Comparison of ENCODE assay signal across 8 cellular contexts in genomic region chr11:606245-606644, GRCh38. TPM values are rescaled to one million over a fixed set of nuclear protein-coding genes. Genes with fewer than 3 reads are reported as not detected.
DNase-seq lines count a peak whose midpoint lies in the region; ATAC-seq and TF ChIP-seq lines count a peak whose summit lies in the region.
"Had no signal": no experiment of that assay in that cellular context is flagged by ENCODE, and none has a peak within 500 bp of the region (broad histone marks: within the 10 kb centered on the region; RNA-seq: fewer than 3 reads in every experiment).

No MANE protein-coding gene starts in this region.

- H3K27ac ChIP-seq in heart right ventricle (peak overlapping the region in 8 of 10 donors; percentile 36 to 66 (median 45)), vagina (peak overlapping the region; percentile 4)
- H3K27ac ChIP-seq: neutrophil had no signal

- POLR2A ChIA-PET in activated CD4-positive, alpha-beta memory T cell treated with anti-CD3 and anti-CD28 coated beads for 36 hours (lab: Charles Lee) = no interaction called here

- H3K27me3 ChIP-seq in heart right ventricle (no peaks in the 10 kb centered on the region), vagina (no peaks in the 10 kb centered on the region)
- H3K27me3 ChIP-seq: neutrophil had no signal

- no peaks in the 10 kb centered on the region for H3K9me3 Mint-ChIP-seq in activated T-cell treated with anti-CD3 and anti-CD28 coated beads, Interleukin-2, amount 50 U/mL, for 24 hours
- H3K9me3 Mint-ChIP-seq in activated T-cell treated with anti-CD3 and anti-CD28 coated beads, Interleukin-2, amount 50 U/mL, for 4 hours = no peaks in the 10 kb centered on the region
- no peaks in the 10 kb centered on the region for H3K9me3 Mint-ChIP-seq in activated CD4-positive, alpha-beta memory T cell treated with anti-CD3 and anti-CD28 coated beads for 36 hours

- 60% methylated on average over 16 to 19 of the region's 19 CpGs for WGBS in heart right ventricle, 2 donors

- H3K27ac Mint-ChIP-seq in activated T-cell treated with anti-CD3 and anti-CD28 coated beads, Interleukin-2, amount 50 U/mL, for 24 hours = peak overlapping the region; percentile 50
- no peak overlapping the region for H3K27ac Mint-ChIP-seq in activated CD4-positive, alpha-beta memory T cell treated with anti-CD3 and anti-CD28 coated beads for 36 hours

- intact Hi-C loops in heart right ventricle (cut with DNase I) = no loop called here
- intact Hi-C loops in vagina (cut with DNase I) = no loop called here
- intact Hi-C loops in activated CD4-positive, alpha-beta memory T cell treated with anti-CD3 and anti-CD28 coated beads for 36 hours (cut with micrococcal nuclease) = no loop called here

- DNase-seq in activated T-cell treated with anti-CD3 and anti-CD28 coated beads, Interleukin-2, amount 50 U/mL, for 24 hours = no peak
- DNase-seq in activated T-cell treated with anti-CD3 and anti-CD28 coated beads, Interleukin-2, amount 50 U/mL, for 4 hours = no peak
- DNase-seq in heart right ventricle = peak; percentile 69 to 78
- no peak for DNase-seq in vagina (ENCODE audit: extremely low spot score in 2 of 2)
- no peak for DNase-seq in activated CD4-positive, alpha-beta memory T cell treated with anti-CD3 and anti-CD28 coated beads for 36 hours
- no peak for DNase-seq in NCI-H2029 (lab: John Stamatoyannopoulos, UW)
- DNase-seq: MV-4-11 had no signal

- H3K27me3 Mint-ChIP-seq in activated T-cell treated with anti-CD3 and anti-CD28 coated beads, Interleukin-2, amount 50 U/mL, for 24 hours = no peaks in the 10 kb centered on the region
- H3K27me3 Mint-ChIP-seq in activated T-cell treated with anti-CD3 and anti-CD28 coated beads, Interleukin-2, amount 50 U/mL, for 4 hours (ENCODE audit: low read depth) = no peaks in the 10 kb centered on the region
- no peaks in the 10 kb centered on the region for H3K27me3 Mint-ChIP-seq in activated CD4-positive, alpha-beta memory T cell treated with anti-CD3 and anti-CD28 coated beads for 36 hours

- CTCF ChIA-PET in activated CD4-positive, alpha-beta memory T cell treated with anti-CD3 and anti-CD28 coated beads for 36 hours (lab: Charles Lee) = no interaction called here

- no peaks in the 10 kb centered on the region for H3K9me3 ChIP-seq in heart right ventricle
- no peaks in the 10 kb centered on the region for H3K9me3 ChIP-seq in vagina
- H3K9me3 ChIP-seq: neutrophil had no signal

- no peaks in the 10 kb centered on the region for H3K4me1 Mint-ChIP-seq in activated T-cell treated with anti-CD3 and anti-CD28 coated beads, Interleukin-2, amount 50 U/mL, for 24 hours (ENCODE audit: low read depth)
- H3K4me1 Mint-ChIP-seq in activated T-cell treated with anti-CD3 and anti-CD28 coated beads, Interleukin-2, amount 50 U/mL, for 4 hours (ENCODE audit: low read depth) = no peaks in the 10 kb centered on the region
- H3K4me1 Mint-ChIP-seq in activated CD4-positive, alpha-beta memory T cell treated with anti-CD3 and anti-CD28 coated beads for 36 hours (ENCODE audit: low read depth) = no peaks in the 10 kb centered on the region

- H3K4me1 ChIP-seq in heart right ventricle (peaks cover 0 to 23% (median 13%) of the 10 kb centered on the region in 9 donors), vagina (no peaks in the 10 kb centered on the region)

- no peak overlapping the region for H3K4me3 ChIP-seq in heart right ventricle
- H3K4me3 ChIP-seq in vagina = no peak overlapping the region

- peaks cover 85% of the 10 kb centered on the region for H3K36me3 Mint-ChIP-seq in activated T-cell treated with anti-CD3 and anti-CD28 coated beads, Interleukin-2, amount 50 U/mL, for 24 hours (ENCODE audit: low read depth)
- peaks cover 20% of the 10 kb centered on the region for H3K36me3 Mint-ChIP-seq in activated T-cell treated with anti-CD3 and anti-CD28 coated beads, Interleukin-2, amount 50 U/mL, for 4 hours (ENCODE audit: insufficient read depth)
- peaks cover 29% of the 10 kb centered on the region for H3K36me3 Mint-ChIP-seq in activated CD4-positive, alpha-beta memory T cell treated with anti-CD3 and anti-CD28 coated beads for 36 hours

- ATAC-seq in activated T-cell treated with anti-CD3 and anti-CD28 coated beads, Interleukin-2, amount 50 U/mL, for 4 hours = no peak
- ATAC-seq in heart right ventricle = peak; percentile 46 to 95 (median 86)

- H3K4me3 Mint-ChIP-seq in activated T-cell treated with anti-CD3 and anti-CD28 coated beads, Interleukin-2, amount 50 U/mL, for 24 hours = no peak overlapping the region
- no peak overlapping the region for H3K4me3 Mint-ChIP-seq in activated T-cell treated with anti-CD3 and anti-CD28 coated beads, Interleukin-2, amount 50 U/mL, for 4 hours
- H3K4me3 Mint-ChIP-seq in activated CD4-positive, alpha-beta memory T cell treated with anti-CD3 and anti-CD28 coated beads for 36 hours = no peak overlapping the region

- H3K36me3 ChIP-seq in heart right ventricle (peaks cover 6 to 100% (median 69%) of the 10 kb centered on the region in 9 donors), vagina (peaks cover 0 to 96% of the 10 kb centered on the region in 2 donors)

- no peak for TF ChIP-seq CTCF in heart right ventricle (IDR thresholded peaks at IDR 0.05)
- no peak for TF ChIP-seq CTCF in vagina (IDR thresholded peaks at IDR 0.05)

- no peak for TF ChIP-seq POLR2A in vagina (IDR thresholded peaks at IDR 0.05)

RNA-seq across cellular contexts. Expression of gene IRF7, which starts 9.5 kb away (rescaled TPM):
- 10 to 100 TPM; 16.3 to 26.7 (median 17.7) TPM for total RNA-seq in activated T-cell treated with anti-CD3 and anti-CD28 coated beads, Interleukin-2, amount 50 U/mL, for 4 hours
- total RNA-seq in heart right ventricle (10 to 100 TPM in 5 of 10 donors, 1 to 10 TPM in 5; 4.5 to 20.2 (median 9.9) TPM), vagina (18.9 TPM)
- 10 to 100 TPM; 12.2 to 48.4 TPM for polyA plus RNA-seq in heart right ventricle
- 10 to 100 TPM; 79.9 to 80.7 TPM for total RNA-seq in activated CD4-positive, alpha-beta memory T cell treated with anti-CD3 and anti-CD28 coated beads for 36 hours

RNA-seq across cellular contexts. Expression of gene CDHR5, which starts 18.5 kb away (rescaled TPM):
- total RNA-seq in activated T-cell treated with anti-CD3 and anti-CD28 coated beads, Interleukin-2, amount 50 U/mL, for 4 hours = not detected
- total RNA-seq in heart right ventricle (not detected), vagina (not detected)
- polyA plus RNA-seq in heart right ventricle = not detected
- total RNA-seq in activated CD4-positive, alpha-beta memory T cell treated with anti-CD3 and anti-CD28 coated beads for 36 hours = not detected

RNA-seq across cellular contexts. Expression of gene SCT, which starts 20.7 kb away (rescaled TPM):
- total RNA-seq in activated T-cell treated with anti-CD3 and anti-CD28 coated beads, Interleukin-2, amount 50 U/mL, for 4 hours = not detected
- total RNA-seq in heart right ventricle (1 to 10 TPM in 2 of 10 donors, under 1 TPM in 1, not detected in 7; 0.99 to 2.0 (median 1.0) TPM), vagina (not detected)
- polyA plus RNA-seq in heart right ventricle = under 1 TPM in 1 of 2 donors, not detected in 1; 0.64 TPM
- not detected for total RNA-seq in activated CD4-positive, alpha-beta memory T cell treated with anti-CD3 and anti-CD28 coated beads for 36 hours

RNA-seq across cellular contexts. Expression of gene PHRF1, which starts 30.0 kb away (rescaled TPM):
- total RNA-seq in activated T-cell treated with anti-CD3 and anti-CD28 coated beads, Interleukin-2, amount 50 U/mL, for 4 hours = 10 to 100 TPM; 57.7 to 59.2 (median 57.7) TPM
- total RNA-seq in heart right ventricle = 10 to 100 TPM; 14.7 to 23.0 (median 18.5) TPM
- polyA plus RNA-seq in heart right ventricle = 10 to 100 TPM; 10.5 to 19.1 TPM
- total RNA-seq in vagina = 26.0 TPM
- total RNA-seq in activated CD4-positive, alpha-beta memory T cell treated with anti-CD3 and anti-CD28 coated beads for 36 hours = 10 to 100 TPM; 32.4 to 33.5 TPM

RNA-seq across cellular contexts. Expression of gene DRD4, which starts 30.8 kb away (rescaled TPM):
- under 1 TPM in 2 of 3 donors, not detected in 1; 0.13 to 0.28 TPM for total RNA-seq in activated T-cell treated with anti-CD3 and anti-CD28 coated beads, Interleukin-2, amount 50 U/mL, for 4 hours
- under 1 TPM in 6 of 10 donors, not detected in 4; 0.19 to 0.72 (median 0.49) TPM for total RNA-seq in heart right ventricle
- polyA plus RNA-seq in heart right ventricle = under 1 TPM in 1 of 2 donors, not detected in 1; 0.09 TPM
- 1.2 TPM for total RNA-seq in vagina
- total RNA-seq in activated CD4-positive, alpha-beta memory T cell treated with anti-CD3 and anti-CD28 coated beads for 36 hours = under 1 TPM; 0.21 to 0.39 TPM

Comparison
In these comparisons a context has a peak if more than half of its experiments do, and no peak if none do; other contexts are left out.
1. DNase-seq: peak in heart right ventricle (2 of 2); none in activated T-cell treated with anti-CD3 and anti-CD28 coated beads, Interleukin-2, amount 50 U/mL, for 24 hours (single experiment), activated T-cell treated with anti-CD3 and anti-CD28 coated beads, Interleukin-2, amount 50 U/mL, for 4 hours (single experiment), vagina (0 of 2), activated CD4-positive, alpha-beta memory T cell treated with anti-CD3 and anti-CD28 coated beads for 36 hours (single experiment) and NCI-H2029 (single experiment).
2. ATAC-seq: peak in heart right ventricle (8 of 8); none in activated T-cell treated with anti-CD3 and anti-CD28 coated beads, Interleukin-2, amount 50 U/mL, for 4 hours (0 of 2).